Comparison of ENCODE assay signal across 8 cellular contexts in genomic region chr2:27249891-27250651, GRCh38. TPM values are rescaled to one million over a fixed set of nuclear protein-coding genes. Genes with fewer than 3 reads are reported as not detected.
DNase-seq lines count a peak whose midpoint lies in the region; ATAC-seq and TF ChIP-seq lines count a peak whose summit lies in the region.

No MANE protein-coding gene starts in this region.

- peak overlapping the region; percentile 12 for H2AFZ ChIP-seq in HCT116 (ENCODE audit: low read depth, low read length, poor library complexity, severe bottlenecking)

- H3K27me3 ChIP-seq in BLaER1 treated with 17β-estradiol and CSF1 and Interleukin-3, amounts not matched to agents 10 nM and 100 nM: peaks cover 0 to 23% (median 7%) of the 10 kb centered on the region in 11 experiments; a peak in 9 of 22 replicates
- H3K27me3 ChIP-seq in HCT116 (ENCODE audit: insufficient read depth, low read length): no peaks in the 10 kb centered on the region

- no peak overlapping the region for H3K27ac ChIP-seq in BLaER1 treated with 17β-estradiol and CSF1 and Interleukin-3, amounts not matched to agents 10 nM and 100 nM
- no peak overlapping the region for H3K27ac ChIP-seq in HCT116 (ENCODE audit: low read depth, low read length)

- POLR2A ChIA-PET in HCT116 (lab: Charles Lee): no interaction called here

- no peaks in the 10 kb centered on the region for H3K9me2 ChIP-seq in HCT116 (ENCODE audit: insufficient read depth)

- in situ Hi-C loops in SK-MEL-5 (cut with HindIII; ENCODE audit: low pct_unique_long_range_greater_than_20kb, low sequenced_read_pairs): no loop called here
- in situ Hi-C loops in astrocyte of the cerebellum (cut with HindIII; ENCODE audit: low sequenced_read_pairs): loop anchor here (5.0 kb wide), 1 partner anchor 138 kb away; no protein-coding TSS in a partner anchor

- H3K79me2 ChIP-seq in HCT116 (ENCODE audit: insufficient read depth, low read length): no peaks in the 10 kb centered on the region

- CTCF ChIA-PET in HCT116 (lab: Charles Lee): interaction anchor here (0.6 to 2.1 kb wide), 2 partner anchors 53 to 112 kb away, joined by 3 to 8 read pairs; no protein-coding TSS in a partner anchor

- H3K4me3 ChIP-seq in BLaER1 treated with 17β-estradiol and CSF1 and Interleukin-3, amounts not matched to agents 10 nM and 100 nM: no peak overlapping the region
- H3K4me3 ChIP-seq in HCT116 (replicated peaks in 1 of 2; ENCODE audit: low read depth in 1 of 2, low read length in 2 of 2) (no peak overlapping the region), astrocyte of the cerebellum (ENCODE audit: low read depth, low read length) (no peak overlapping the region)

- intact Hi-C loops in HCT116 (cut with micrococcal nuclease): loop anchor here (1.0 kb wide), 2 partner anchors 30 to 53 kb away; no protein-coding TSS in a partner anchor

- BruUV-seq in HCT116 (replicated peaks; lab: Mats Ljungman, UMichigan): no TSS peak

- ATAC-seq in HCT116 (peak; percentile 89), HG02852 (IDR thresholded peaks at IDR 0.05; ENCODE audit: unreplicated experiment) (no peak), HG03280 (IDR thresholded peaks at IDR 0.05; ENCODE audit: unreplicated experiment) (no peak)

- peak; percentile 23 for DNase-seq in HCT116 (ENCODE audit: low read depth, low spot score)
- peak; percentile 73 for DNase-seq in SK-MEL-5 (ENCODE audit: low read depth, low spot score)
- DNase-seq in astrocyte of the cerebellum (ENCODE audit: low read depth): no peak
- peak; percentile 41 for DNase-seq in iris pigment epithelial cell (ENCODE audit: low read depth)
- peak; percentile 56 for DNase-seq in stimulated activated CD4-positive, alpha-beta T cell treated with anti-CD3 and anti-CD28 coated beads, Interleukin-4, amount 100 ng/mL, for 24 hours

- H4K20me1 ChIP-seq in BLaER1 treated with 17β-estradiol and CSF1 and Interleukin-3, amounts not matched to agents 10 nM and 100 nM: peaks cover 0 to 13% (median 0%) of the 10 kb centered on the region in 11 experiments; a peak in 1 of 22 replicates
- no peaks in the 10 kb centered on the region for H4K20me1 ChIP-seq in HCT116 (ENCODE audit: insufficient read depth)

- TF ChIP-seq POLR2A in HCT116 (IDR thresholded peaks at IDR 0.05; ENCODE audit: borderline replicate concordance, extremely low read depth, insufficient read depth, insufficient read length): no peak

- RAD21 ChIA-PET in HCT116 (lab: Charles Lee; ENCODE audit: low non-redundant PET in 1 of 2, low total read pairs in 2 of 2, uncharacterized antibody in 2 of 2, unreplicated experiment in 2 of 2): no interaction called here

- TF ChIP-seq RAD21 in HCT116 (IDR thresholded peaks at IDR 0.05; ENCODE audit: low read depth): peak; percentile 95

- H3K9ac ChIP-seq in BLaER1 treated with 17β-estradiol and CSF1 and Interleukin-3, amounts not matched to agents 10 nM and 100 nM: peak overlapping the region in 1 of 11 experiments; percentile 29; a peak in 1 of 22 replicates
- H3K9ac ChIP-seq in HCT116 (ENCODE audit: low read length): peak overlapping the region; percentile 21; the same call in 1 of the 2 replicates

- TF ChIP-seq CTCF in HCT116 (IDR thresholded peaks at IDR 0.05 in 2 of 3, conservative IDR thresholded peaks at IDR 0.05 in 1 of 3; ENCODE audit: borderline replicate concordance in 1 of 3, insufficient read depth in 1 of 3, low read depth in 2 of 3, low read length in 2 of 3) (peak; percentile 91 to 95 (median 94)), astrocyte of the cerebellum (IDR thresholded peaks at IDR 0.05; ENCODE audit: low read depth, low read length, missing control alignments) (peak; percentile 64)

- peak overlapping the region in 10 of 11 experiments; percentile 7 to 89 (median 74); a peak in 16 of 22 replicates for H3K4me2 ChIP-seq in BLaER1 treated with 17β-estradiol and CSF1 and Interleukin-3, amounts not matched to agents 10 nM and 100 nM
- peak overlapping the region; percentile 41 for H3K4me2 ChIP-seq in HCT116 (ENCODE audit: low read length)

- no peaks in the 10 kb centered on the region for H3K9me3 ChIP-seq in BLaER1 treated with 17β-estradiol and CSF1 and Interleukin-3, amounts not matched to agents 10 nM and 100 nM (replicated peaks in 1 of 11)
- H3K9me3 ChIP-seq in HCT116 (ENCODE audit: control insufficient read depth in 1 of 2, insufficient read depth in 1 of 2, low read depth in 1 of 2, low read length in 2 of 2): no peaks in the 10 kb centered on the region

- H3K4me1 ChIP-seq in BLaER1 treated with 17β-estradiol and CSF1 and Interleukin-3, amounts not matched to agents 10 nM and 100 nM: peaks cover 0 to 33% (median 32%) of the 10 kb centered on the region in 10 experiments; a peak in 16 of 20 replicates
- peaks cover 0 to 10% of the 10 kb centered on the region in 2 experiments; a peak in 2 of 4 replicates for H3K4me1 ChIP-seq in HCT116 (ENCODE audit: control insufficient read depth in 1 of 2, insufficient read depth in 2 of 2, low read length in 2 of 2)

- peaks cover 0 to 7% (median 2%) of the 10 kb centered on the region in 11 experiments; a peak in 9 of 22 replicates for H3K36me3 ChIP-seq in BLaER1 treated with 17β-estradiol and CSF1 and Interleukin-3, amounts not matched to agents 10 nM and 100 nM
- H3K36me3 ChIP-seq in HCT116 (ENCODE audit: control insufficient read depth in 1 of 2, insufficient read depth in 2 of 2, low read length in 2 of 2): no peaks in the 10 kb centered on the region

TF ChIP-seq in HCT116, 20 proteins besides CTCF, POLR2A, EP300 and RAD21:
- TF ChIP-seq ZFX (IDR thresholded peaks at IDR 0.05): peak; percentile 14; the same call in 1 of the 2 replicates
- TF ChIP-seq SP1 (IDR thresholded peaks at IDR 0.05; ENCODE audit: low read depth): no peak
- TF ChIP-seq MAX (IDR thresholded peaks at IDR 0.05): peak; percentile 54; the same call in 1 of the 2 replicates
- TF ChIP-seq EGR1 (IDR thresholded peaks at IDR 0.05; ENCODE audit: low read depth): no peak
- no peak for TF ChIP-seq ZNF274 (IDR thresholded peaks at IDR 0.05; ENCODE audit: low read depth, low read length)
- no peak for TF ChIP-seq CBX3 (IDR thresholded peaks at IDR 0.05; ENCODE audit: low read depth)
- TF ChIP-seq REST (IDR thresholded peaks at IDR 0.05; ENCODE audit: low read depth): no peak
TF ChIP-seq in HCT116: peak in this region for 2.

RNA-seq across cellular contexts. Expression of gene SLC30A3, which starts 12.8 kb away (rescaled TPM):
- 20.5 TPM for total RNA-seq in HCT116 (2021; ENCODE audit: unreplicated experiment)
- 16.1 and 18.0 TPM in 2 replicates for polyA plus RNA-seq in HCT116 (2012)
- total RNA-seq in SK-MEL-5 (2014; rRNA removed; shearing (Covaris generic)): 0.24 and 1.2 TPM in 2 replicates
- 4.3 and 4.9 TPM in 2 replicates for polyA plus RNA-seq in SK-MEL-5 (2015; cell fraction: cytosol; rRNA removed)
- 8.1 and 8.5 TPM in 2 replicates for polyA plus RNA-seq in SK-MEL-5 (2015; cell fraction: nucleus; rRNA removed)

RNA-seq across cellular contexts. Expression of gene DNAJC5G, which starts 25.2 kb away (rescaled TPM):
- total RNA-seq in HCT116 (2021; ENCODE audit: unreplicated experiment): 2.5 TPM
- 1.0 and 1.1 TPM in 2 replicates for polyA plus RNA-seq in HCT116 (2012)
- not detected in 2 replicates for total RNA-seq in SK-MEL-5 (2014; rRNA removed; shearing (Covaris generic))
- polyA plus RNA-seq in SK-MEL-5 (2015; cell fraction: cytosol; rRNA removed): not detected in 2 replicates
- polyA plus RNA-seq in SK-MEL-5 (2015; cell fraction: nucleus; rRNA removed): not detected in 2 replicates

RNA-seq across cellular contexts. Expression of gene TRIM54, which starts 32.2 kb away (rescaled TPM):
- 2.0 TPM for total RNA-seq in HCT116 (2021; ENCODE audit: unreplicated experiment)
- polyA plus RNA-seq in HCT116 (2012): 1.0 and 1.4 TPM in 2 replicates
- total RNA-seq in SK-MEL-5 (2014; rRNA removed; shearing (Covaris generic)): not detected in 2 replicates
- not detected in 2 replicates for polyA plus RNA-seq in SK-MEL-5 (2015; cell fraction: cytosol; rRNA removed)
- 0.12 TPM in 1 of 2 replicates, not detected in the other for polyA plus RNA-seq in SK-MEL-5 (2015; cell fraction: nucleus; rRNA removed)

RNA-seq across cellular contexts. Expression of gene CAD, which starts 32.9 kb away (rescaled TPM):
- 114 TPM for total RNA-seq in HCT116 (2021; ENCODE audit: unreplicated experiment)
- 86.2 and 90.4 TPM in 2 replicates for polyA plus RNA-seq in HCT116 (2012)
- 37.0 and 38.3 TPM in 2 replicates for total RNA-seq in SK-MEL-5 (2014; rRNA removed; shearing (Covaris generic))
- 102 and 105 TPM in 2 replicates for polyA plus RNA-seq in SK-MEL-5 (2015; cell fraction: cytosol; rRNA removed)
- 200 and 235 TPM in 2 replicates for polyA plus RNA-seq in SK-MEL-5 (2015; cell fraction: nucleus; rRNA removed)

RNA-seq across cellular contexts. Expression of gene SLC5A6, which starts 38.0 kb away (rescaled TPM):
- total RNA-seq in HCT116 (2021; ENCODE audit: unreplicated experiment): 55.4 TPM
- polyA plus RNA-seq in HCT116 (2012): 40.8 and 47.1 TPM in 2 replicates
- total RNA-seq in SK-MEL-5 (2014; rRNA removed; shearing (Covaris generic)): 87.1 and 89.2 TPM in 2 replicates
- polyA plus RNA-seq in SK-MEL-5 (2015; cell fraction: cytosol; rRNA removed): 151 and 176 TPM in 2 replicates
- polyA plus RNA-seq in SK-MEL-5 (2015; cell fraction: nucleus; rRNA removed): 663 and 816 TPM in 2 replicates
